ENCODE assay signal across 8 cellular contexts in the genomic region with DNA sequence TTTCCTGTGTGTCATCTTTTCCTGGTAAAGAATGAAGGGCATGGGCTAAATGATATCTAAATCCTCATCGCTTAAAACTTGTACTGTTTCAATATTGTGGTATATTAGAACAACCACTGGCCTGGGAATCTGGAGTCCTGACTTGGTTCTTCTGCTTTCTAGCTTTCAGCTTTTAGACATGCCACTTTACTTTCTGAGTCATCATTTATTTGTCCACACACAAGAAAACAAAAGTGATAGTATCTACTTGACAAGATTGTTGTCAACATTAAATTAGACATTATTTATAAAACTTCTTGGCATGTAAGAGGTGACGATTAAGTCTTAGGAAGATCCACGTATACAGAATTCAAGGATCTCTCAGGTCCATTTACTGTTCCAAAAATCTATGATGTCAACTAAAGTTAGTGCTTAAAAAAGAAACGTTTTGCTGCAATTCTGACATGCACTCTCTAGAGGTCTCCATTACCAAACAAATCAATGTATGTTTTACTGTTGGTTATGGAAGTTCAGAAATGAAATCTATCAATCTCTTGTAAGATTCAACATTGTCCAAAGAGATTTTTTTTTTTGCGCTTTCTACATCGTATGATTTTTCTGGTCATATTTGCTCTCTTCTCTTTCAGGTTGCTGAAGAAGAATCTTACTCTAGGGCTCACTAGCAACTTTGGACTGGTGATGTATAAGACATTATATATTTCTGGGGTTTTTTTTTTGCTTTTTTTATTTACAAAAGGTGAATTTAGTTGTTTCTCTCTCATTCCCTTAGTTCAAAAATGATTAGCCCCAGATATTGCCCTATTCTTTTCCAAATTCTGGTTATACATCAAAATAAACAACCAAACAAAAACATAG. TPM values are rescaled to one million over a fixed set of nuclear protein-coding genes. Genes with fewer than 3 reads are reported as not detected.
DNase-seq lines count a peak whose midpoint lies in the region; ATAC-seq and TF ChIP-seq lines count a peak whose summit lies in the region.

No MANE protein-coding gene starts in this region.

- DNase-seq in BE2C (no peak), RPMI7951 (ENCODE audit: low read depth) (peak; percentile 29), inferior parietal cortex (ENCODE audit: extremely low spot score) (peak; percentile 52), islet precursor cell (no peak), GDM1 (lab: John Stamatoyannopoulos, UW) (no peak)

- TF ChIP-seq CTCF in BE2C (IDR thresholded peaks at IDR 0.05; ENCODE audit: low read depth, low read length) (peak; percentile 57), HEK293 (tag by site-specific recombination; IDR thresholded peaks at IDR 0.05) (peak; percentile 10; the same call in 1 of the 2 replicates)

- H3K4me1 ChIP-seq in BE2C, result no peaks in the 10 kb centered on the region
- H3K4me1 ChIP-seq in HEK293 (ENCODE audit: control insufficient read depth, insufficient read depth, low read length), result no peaks in the 10 kb centered on the region

- H3K27ac ChIP-seq in HEK293 (ENCODE audit: extremely low read depth, low read depth, low read length), result no peak overlapping the region

- POLR2A ChIA-PET in HEK293 (lab: Yijun Ruan, JAX), result no interaction called here

- H3K4me3 ChIP-seq in BE2C (ENCODE audit: low read depth, low read length) (no peak overlapping the region), HEK293 (ENCODE audit: low read depth, low read length) (no peak overlapping the region)

- H3K27me3 ChIP-seq in BE2C, result no peaks in the 10 kb centered on the region

- H3K36me3 ChIP-seq in BE2C (no peaks in the 10 kb centered on the region), HEK293 (ENCODE audit: control insufficient read depth in 2 of 2, insufficient read depth in 1 of 2, low read length in 2 of 2) (no peaks in the 10 kb centered on the region)

- CTCF ChIA-PET in HEK293 (lab: Yijun Ruan, JAX), result interaction anchor here (0.8 to 1.3 kb wide), 5 partner anchors 76 to 197 kb away, joined by 3 to 5 read pairs (median 3); no protein-coding TSS in a partner anchor

- ATAC-seq in HG03571 (IDR thresholded peaks at IDR 0.05; ENCODE audit: unreplicated experiment), result no peak
- ATAC-seq in HG03469 (IDR thresholded peaks at IDR 0.05; ENCODE audit: unreplicated experiment), result no peak

- H3K9me3 ChIP-seq in BE2C, result no peaks in the 10 kb centered on the region
- no peaks in the 10 kb centered on the region for H3K9me3 ChIP-seq in HEK293 (ENCODE audit: control insufficient read depth, insufficient read depth, low read depth, low read length)

TF ChIP-seq in HEK293, 187 proteins besides CTCF, POLR2A, EP300 and RAD21:
- TF ChIP-seq, protein P1, sequence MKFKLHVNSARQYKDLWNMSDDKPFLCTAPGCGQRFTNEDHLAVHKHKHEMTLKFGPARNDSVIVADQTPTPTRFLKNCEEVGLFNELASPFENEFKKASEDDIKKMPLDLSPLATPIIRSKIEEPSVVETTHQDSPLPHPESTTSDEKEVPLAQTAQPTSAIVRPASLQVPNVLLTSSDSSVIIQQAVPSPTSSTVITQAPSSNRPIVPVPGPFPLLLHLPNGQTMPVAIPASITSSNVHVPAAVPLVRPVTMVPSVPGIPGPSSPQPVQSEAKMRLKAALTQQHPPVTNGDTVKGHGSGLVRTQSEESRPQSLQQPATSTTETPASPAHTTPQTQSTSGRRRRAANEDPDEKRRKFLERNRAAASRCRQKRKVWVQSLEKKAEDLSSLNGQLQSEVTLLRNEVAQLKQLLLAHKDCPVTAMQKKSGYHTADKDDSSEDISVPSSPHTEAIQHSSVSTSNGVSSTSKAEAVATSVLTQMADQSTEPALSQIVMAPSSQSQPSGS (tag by site-specific recombination; IDR thresholded peaks at IDR 0.05; ENCODE audit: low read depth), result 0 out of 2 replicates have a peak, but pooled peaks have one; percentile 15
- TF ChIP-seq, protein P2, sequence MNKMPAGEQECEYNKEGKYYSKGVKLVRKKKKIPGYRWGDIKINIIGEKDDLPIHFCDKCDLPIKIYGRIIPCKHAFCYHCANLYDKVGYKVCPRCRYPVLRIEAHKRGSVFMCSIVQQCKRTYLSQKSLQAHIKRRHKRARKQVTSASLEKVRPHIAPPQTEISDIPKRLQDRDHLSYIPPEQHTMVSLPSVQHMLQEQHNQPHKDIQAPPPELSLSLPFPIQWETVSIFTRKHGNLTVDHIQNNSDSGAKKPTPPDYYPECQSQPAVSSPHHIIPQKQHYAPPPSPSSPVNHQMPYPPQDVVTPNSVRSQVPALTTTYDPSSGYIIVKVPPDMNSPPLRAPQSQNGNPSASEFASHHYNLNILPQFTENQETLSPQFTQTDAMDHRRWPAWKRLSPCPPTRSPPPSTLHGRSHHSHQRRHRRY (tag by site-specific recombination; IDR thresholded peaks at IDR 0.05), result no peak
- TF ChIP-seq BCL11B (tag by site-specific recombination; IDR thresholded peaks at IDR 0.05; ENCODE audit: low read depth) (no peak), ZNF654 (tag by site-specific recombination; IDR thresholded peaks at IDR 0.05; ENCODE audit: low read depth) (peak; percentile 77), ZNF768 (tag by site-specific recombination; IDR thresholded peaks at IDR 0.05) (no peak)

RNA-seq across cellular contexts. Expression of a gene that starts 53.6 kb away (rescaled TPM):
- 14.2 TPM for polyA plus RNA-seq in BE2C (2012; ENCODE audit: insufficient read depth, insufficient read length, low read depth)
- total RNA-seq in RPMI7951 (2014; rRNA removed; shearing (Covaris generic)), result 2.0 and 2.5 TPM in 2 replicates

Comparison
In these comparisons a context has a peak if more than half of its experiments do, and no peak if none do; other contexts are left out.
1. DNase-seq: peak in RPMI7951 (single experiment) and inferior parietal cortex (single experiment); none in BE2C (single experiment), islet precursor cell (single experiment) and GDM1 (single experiment).